Comparison of ENCODE assay signal across 24 cellular contexts in genomic region chr9:135827866-135828580, GRCh38.
"Had no signal": no experiment of that assay in that cellular context is flagged by ENCODE, and none has a peak within 500 bp of the region (broad histone marks: within the 10 kb centered on the region; RNA-seq: fewer than 3 reads in every experiment).

No MANE protein-coding gene starts in this region.

- H3K36me3 ChIP-seq: uterus had no signal

- H3K27me3 ChIP-seq: cardiac muscle cell, foreskin keratinocyte, right atrium auricular region, thyroid gland, uterus had no signal

- H3K9me3 ChIP-seq: psoas muscle, thyroid gland, uterus had no signal

- DNase-seq: activated B cell treated with CpG ODN at 0.5 μM for 24 hours; activated CD4-positive, alpha-beta memory T cell treated with anti-CD3 and anti-CD28 coated beads for 36 hours; activated CD4-positive, alpha-beta T cell treated with anti-CD3 and anti-CD28 coated beads for 48 hours; activated effector memory CD4-positive, alpha-beta T cell treated with Interleukin-2 at 50 U/mL for 16 hours; activated naive CD4-positive, alpha-beta T cell treated with anti-CD3 and anti-CD28 coated beads, Interleukin-2, amount 50 U/mL, for 16 hours; activated naive CD8-positive, alpha-beta T cell treated with anti-CD3 and anti-CD28 coated beads, Interleukin-2, amount 50 U/mL, for 24 hours; activated T-cell treated with anti-CD3 and anti-CD28 coated beads, Interleukin-2, amount 50 U/mL, for 48 hours; dermis blood vessel endothelial cell; effector CD8-positive, alpha-beta T cell; erythroblast; foreskin keratinocyte; left colon; lower lobe of right lung; mesendoderm; naive B cell; psoas muscle; stimulated activated CD4-positive, alpha-beta T cell treated with anti-CD3 and anti-CD28 coated beads, Interleukin-12 subunit alpha, Interleukin-12 subunit beta, amount 100 ng/mL, for 4 hours; stimulated activated CD4-positive, alpha-beta T cell treated with anti-CD3 and anti-CD28 coated beads, Interleukin-4, amount 100 ng/mL, for 4 hours; stimulated activated naive CD8-positive, alpha-beta T cell treated with anti-CD3 and anti-CD28 coated beads, Interleukin-15, Interleukin-2, amounts not matched to agents 100 U/mL and 50 U/mL, for 24 hours; T1000; thyroid gland; uterus had no signal

- H3K4me3 ChIP-seq: cardiac muscle cell, lower lobe of right lung, psoas muscle, right atrium auricular region, thyroid gland, uterus had no signal

- H3K27ac ChIP-seq: cardiac muscle cell, foreskin keratinocyte, lower lobe of right lung, psoas muscle, right atrium auricular region, thyroid gland, uterus had no signal

- ATAC-seq: activated naive CD8-positive, alpha-beta T cell treated with anti-CD3 and anti-CD28 coated beads, Interleukin-2, amount 50 U/mL, for 24 hours; foreskin keratinocyte; left colon; lower lobe of right lung; psoas muscle; stimulated activated naive CD8-positive, alpha-beta T cell treated with anti-CD3 and anti-CD28 coated beads, Interleukin-15, Interleukin-2, amounts not matched to agents 100 U/mL and 50 U/mL, for 24 hours had no signal

- H3K4me1 ChIP-seq: foreskin keratinocyte, lower lobe of right lung, psoas muscle, right atrium auricular region, thyroid gland, uterus had no signal
